21 cellular contexts compared by ENCODE assay signal in the genomic region with DNA sequence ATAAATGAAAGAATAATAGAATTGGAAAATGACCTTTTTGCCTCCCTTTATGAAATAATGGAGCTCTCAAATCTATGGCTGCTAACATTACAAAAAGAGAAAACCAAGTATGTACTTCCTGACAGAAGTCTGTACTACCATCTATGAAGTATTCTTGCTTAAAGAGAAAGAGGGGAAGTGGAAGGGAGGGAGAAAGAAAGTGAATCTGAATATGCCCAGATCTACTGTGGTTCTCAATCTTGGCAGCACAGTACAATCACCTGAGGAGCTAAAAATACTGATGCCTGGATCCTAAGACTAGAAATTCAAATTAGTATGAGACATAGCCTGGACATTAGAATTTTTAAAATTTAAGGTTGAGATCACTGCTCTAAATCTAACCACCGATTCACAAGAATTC.
DNase-seq lines count a peak whose midpoint lies in the region; ATAC-seq and TF ChIP-seq lines count a peak whose summit lies in the region.
"Had no signal": no experiment of that assay in that cellular context is flagged by ENCODE, and none has a peak within 500 bp of the region (broad histone marks: within the 10 kb centered on the region; RNA-seq: fewer than 3 reads in every experiment).

No MANE protein-coding gene starts in this region.

- H3K36me3 Mint-ChIP-seq in mesothelial cell of epicardium, result peaks cover 32% of the 10 kb centered on the region
- no peaks in the 10 kb centered on the region for H3K36me3 Mint-ChIP-seq in activated CD8-positive, alpha-beta memory T cell treated with anti-CD3 and anti-CD28 coated beads, Interleukin-2, amount 10 ng/mL, durations not matched to agents 7 days and 5 days
- H3K36me3 Mint-ChIP-seq: natural killer cell had no signal

- peak overlapping the region; percentile 54 for H3K27ac Mint-ChIP-seq in mesothelial cell of epicardium
- H3K27ac Mint-ChIP-seq in activated CD8-positive, alpha-beta memory T cell treated with anti-CD3 and anti-CD28 coated beads, Interleukin-2, amount 10 ng/mL, durations not matched to agents 7 days and 5 days, result no peak overlapping the region
- H3K27ac Mint-ChIP-seq: activated T-cell treated with anti-CD3 and anti-CD28 coated beads, Interleukin-2, amount 50 U/mL, for 72 hours; natural killer cell had no signal

- no peaks in the 10 kb centered on the region for H3K9me3 ChIP-seq in SJCRH30 (replicated peaks)
- H3K9me3 ChIP-seq: pancreas had no signal

- no peak overlapping the region for H3K4me3 Mint-ChIP-seq in mesothelial cell of epicardium
- H3K4me3 Mint-ChIP-seq in activated CD8-positive, alpha-beta memory T cell treated with anti-CD3 and anti-CD28 coated beads, Interleukin-2, amount 10 ng/mL, durations not matched to agents 7 days and 5 days, result no peak overlapping the region
- H3K4me3 Mint-ChIP-seq: activated T-cell treated with anti-CD3 and anti-CD28 coated beads, Interleukin-2, amount 50 U/mL, for 72 hours; natural killer cell had no signal

- H3K4me1 Mint-ChIP-seq in mesothelial cell of epicardium, result peaks cover 8% of the 10 kb centered on the region
- peaks cover 6% of the 10 kb centered on the region for H3K4me1 Mint-ChIP-seq in activated CD8-positive, alpha-beta memory T cell treated with anti-CD3 and anti-CD28 coated beads, Interleukin-2, amount 10 ng/mL, durations not matched to agents 7 days and 5 days
- H3K4me1 Mint-ChIP-seq: natural killer cell had no signal

- no peaks in the 10 kb centered on the region; the same call in 1 of the 2 replicates for H3K4me1 ChIP-seq in SJCRH30
- H3K4me1 ChIP-seq: pancreas had no signal

- H3K27me3 ChIP-seq in SJCRH30, result no peaks in the 10 kb centered on the region
- H3K27me3 ChIP-seq: pancreas had no signal

- H3K4me3 ChIP-seq in GM12865 (ENCODE audit: low read depth, low read length) (no peak overlapping the region), SJCRH30 (no peak overlapping the region)
- H3K4me3 ChIP-seq: pancreas had no signal

- no peaks in the 10 kb centered on the region for H3K27me3 Mint-ChIP-seq in mesothelial cell of epicardium (ENCODE audit: low read depth)
- H3K27me3 Mint-ChIP-seq in activated CD8-positive, alpha-beta memory T cell treated with anti-CD3 and anti-CD28 coated beads, Interleukin-2, amount 10 ng/mL, durations not matched to agents 7 days and 5 days, result peaks cover 27% of the 10 kb centered on the region

- TF ChIP-seq CTCF in GM12865 (IDR thresholded peaks at IDR 0.05; ENCODE audit: insufficient read depth, low read depth, low read length, missing control alignments) (no peak), mesothelial cell of epicardium (IDR thresholded peaks at IDR 0.05; ENCODE audit: unreplicated experiment) (no peak)

- CTCF ChIA-PET in activated CD8-positive, alpha-beta memory T cell treated with anti-CD3 and anti-CD28 coated beads, Interleukin-2, amount 10 ng/mL, durations not matched to agents 7 days and 5 days (lab: Charles Lee), result no interaction called here

- no peaks in the 10 kb centered on the region for H3K9me3 Mint-ChIP-seq in mesothelial cell of epicardium
- H3K9me3 Mint-ChIP-seq in activated CD8-positive, alpha-beta memory T cell treated with anti-CD3 and anti-CD28 coated beads, Interleukin-2, amount 10 ng/mL, durations not matched to agents 7 days and 5 days (ENCODE audit: low read depth), result no peaks in the 10 kb centered on the region
- H3K9me3 Mint-ChIP-seq: activated T-cell treated with anti-CD3 and anti-CD28 coated beads, Interleukin-2, amount 50 U/mL, for 72 hours; natural killer cell had no signal

- peaks cover 16% of the 10 kb centered on the region for H3K36me3 ChIP-seq in SJCRH30
- H3K36me3 ChIP-seq: pancreas, WERI-Rb-1 had no signal

- peak; percentile 38 for DNase-seq in GM12865 (ENCODE audit: low read depth)
- no peak for DNase-seq in mesothelial cell of epicardium (ENCODE audit: low spot score in 2 of 2, unreplicated experiment in 2 of 2)
- no peak for DNase-seq in hepatic stellate cell (ENCODE audit: low spot score)
- no peak for DNase-seq in SJCRH30
- no peak for DNase-seq in NCI-H1417 (lab: John Stamatoyannopoulos, UW)
- no peak for DNase-seq in activated CD8-positive, alpha-beta memory T cell treated with anti-CD3 and anti-CD28 coated beads, Interleukin-2, amount 10 ng/mL, durations not matched to agents 7 days and 5 days
- DNase-seq: activated naive CD4-positive, alpha-beta T cell treated with Interleukin-2 at 50 U/mL for 16 hours; activated T-cell treated with anti-CD3 and anti-CD28 coated beads, Interleukin-2, amount 50 U/mL, for 72 hours; H7; KG1; MM.1S; natural killer cell; NCI-H146; NCI-H2107; pancreas; PC-3; T-helper 9 cell; trophoblast cell; WERI-Rb-1 had no signal

- H3K27ac ChIP-seq in SJCRH30, result no peak overlapping the region
- H3K27ac ChIP-seq: pancreas, WERI-Rb-1 had no signal

- peak; percentile 84 for ATAC-seq in GM18868 (IDR thresholded peaks at IDR 0.05; ENCODE audit: unreplicated experiment)
- ATAC-seq in HG03442 (IDR thresholded peaks at IDR 0.05; ENCODE audit: unreplicated experiment), result peak; percentile 72
- ATAC-seq in activated CD8-positive, alpha-beta memory T cell treated with anti-CD3 and anti-CD28 coated beads, Interleukin-2, amount 10 ng/mL, durations not matched to agents 7 days and 5 days, result no peak
- ATAC-seq: activated T-cell treated with anti-CD3 and anti-CD28 coated beads, Interleukin-2, amount 50 U/mL, for 72 hours; natural killer cell; pancreas; PC-3 had no signal
